ENCODE assay signal across 21 cellular contexts in genomic region chr22:40624770-40625169, GRCh38. TPM values are rescaled to one million over a fixed set of nuclear protein-coding genes. Genes with fewer than 3 reads are reported as not detected.
A peak's percentile ranks its signal among the peaks of the same experiment; 100 is the strongest.
DNase-seq lines count a peak whose midpoint lies in the region; ATAC-seq and TF ChIP-seq lines count a peak whose summit lies in the region.
"Had no signal": no experiment of that assay in that cellular context is flagged by ENCODE, and none has a peak within 500 bp of the region (broad histone marks: within the 10 kb centered on the region; RNA-seq: fewer than 3 reads in every experiment).

No MANE protein-coding gene starts in this region.

- intact Hi-C loops in Caco-2 (cut with micrococcal nuclease; ENCODE audit: unreplicated experiment), result no loop called here

- no peak overlapping the region for H3K27ac ChIP-seq in tibial nerve
- H3K27ac ChIP-seq: BLaER1 treated with 17β-estradiol and CSF1 and Interleukin-3, amounts not matched to agents 10 nM and 100 nM had no signal

- peak; percentile 55 for ATAC-seq in activated T-helper 17 cell treated with anti-CD3 and anti-CD28 coated beads, Interleukin-2, amount 50 U/mL, for 72 hours (replicated peaks)
- ATAC-seq: Panc1, Right ventricle myocardium inferior had no signal

- no peaks in the 10 kb centered on the region for H3K27me3 ChIP-seq in tibial nerve
- no peaks in the 10 kb centered on the region for H3K27me3 ChIP-seq in Caco-2 (replicated peaks; ENCODE audit: control insufficient read depth, insufficient read depth, low read length)
- H3K27me3 ChIP-seq: BLaER1 treated with 17β-estradiol and CSF1 and Interleukin-3, amounts not matched to agents 10 nM and 100 nM had no signal

- BruUV-seq in Caco-2 (replicated peaks; lab: Mats Ljungman, UMichigan), result no TSS peak

- no peak for TF ChIP-seq EP300 in tibial nerve (IDR thresholded peaks at IDR 0.05)

- H3K4me1 ChIP-seq in tibial nerve (peaks cover 0 to 30% (median 6%) of the 10 kb centered on the region in 4 donors), Caco-2 (no peaks in the 10 kb centered on the region)

- H3K9me3 ChIP-seq in tibial nerve (peaks cover 0 to 15% (median 3%) of the 10 kb centered on the region in 4 donors), Caco-2 (peaks cover 12% of the 10 kb centered on the region)

- peaks cover 12% of the 10 kb centered on the region for H3K9me3 Mint-ChIP-seq in activated naive CD8-positive, alpha-beta T cell (ENCODE audit: low read depth)
- H3K9me3 Mint-ChIP-seq in activated naive CD8-positive, alpha-beta T cell treated with anti-CD3 and anti-CD28 coated beads for 36 hours, result peaks cover 15% of the 10 kb centered on the region
- H3K9me3 Mint-ChIP-seq in activated T-helper 17 cell treated with anti-CD3 and anti-CD28 coated beads, Interleukin-2, amount 50 U/mL, for 72 hours, result peaks cover 4% of the 10 kb centered on the region
- H3K9me3 Mint-ChIP-seq in progenitor cell of endocrine pancreas (ENCODE audit: low read depth), result peaks cover 20% of the 10 kb centered on the region
- H3K9me3 Mint-ChIP-seq in Caco-2 (ENCODE audit: unreplicated experiment), result peaks cover 30% of the 10 kb centered on the region

- H3K4me1 Mint-ChIP-seq in activated naive CD8-positive, alpha-beta T cell (ENCODE audit: low read depth), result peaks cover 34% of the 10 kb centered on the region
- H3K4me1 Mint-ChIP-seq in activated naive CD8-positive, alpha-beta T cell treated with anti-CD3 and anti-CD28 coated beads for 36 hours, result peaks cover 30% of the 10 kb centered on the region
- peaks cover 23% of the 10 kb centered on the region for H3K4me1 Mint-ChIP-seq in activated T-helper 17 cell treated with anti-CD3 and anti-CD28 coated beads, Interleukin-2, amount 50 U/mL, for 72 hours
- peaks cover 3% of the 10 kb centered on the region for H3K4me1 Mint-ChIP-seq in progenitor cell of endocrine pancreas (ENCODE audit: low read depth)
- no peaks in the 10 kb centered on the region for H3K4me1 Mint-ChIP-seq in Caco-2 (ENCODE audit: low read depth, unreplicated experiment)

- no peak overlapping the region for H3K4me3 Mint-ChIP-seq in activated naive CD8-positive, alpha-beta T cell
- H3K4me3 Mint-ChIP-seq in activated naive CD8-positive, alpha-beta T cell treated with anti-CD3 and anti-CD28 coated beads for 36 hours, result no peak overlapping the region
- no peak overlapping the region for H3K4me3 Mint-ChIP-seq in activated T-helper 17 cell treated with anti-CD3 and anti-CD28 coated beads, Interleukin-2, amount 50 U/mL, for 72 hours
- H3K4me3 Mint-ChIP-seq in progenitor cell of endocrine pancreas (ENCODE audit: low read depth) (no peak overlapping the region), Caco-2 (ENCODE audit: unreplicated experiment) (no peak overlapping the region)
- H3K4me3 Mint-ChIP-seq: CD8-positive, alpha-beta memory T cell; H9 had no signal

- WGBS in tibial nerve, 2 donors, result 88 to 96% methylated on average over 1 of the region's 1 CpG

- no peaks in the 10 kb centered on the region for H3K27me3 Mint-ChIP-seq in activated naive CD8-positive, alpha-beta T cell
- H3K27me3 Mint-ChIP-seq in activated naive CD8-positive, alpha-beta T cell treated with anti-CD3 and anti-CD28 coated beads for 36 hours, result no peaks in the 10 kb centered on the region
- no peaks in the 10 kb centered on the region for H3K27me3 Mint-ChIP-seq in activated T-helper 17 cell treated with anti-CD3 and anti-CD28 coated beads, Interleukin-2, amount 50 U/mL, for 72 hours
- H3K27me3 Mint-ChIP-seq in progenitor cell of endocrine pancreas, result no peaks in the 10 kb centered on the region
- no peaks in the 10 kb centered on the region for H3K27me3 Mint-ChIP-seq in Caco-2 (ENCODE audit: insufficient read depth, unreplicated experiment)
- H3K27me3 Mint-ChIP-seq: CD8-positive, alpha-beta memory T cell had no signal

- no peak for DNase-seq in activated naive CD8-positive, alpha-beta T cell treated with anti-CD3 and anti-CD28 coated beads for 36 hours
- DNase-seq in ELR (ENCODE audit: low read depth) (peak; percentile 21), progenitor cell of endocrine pancreas (ENCODE audit: low spot score, unreplicated experiment) (no peak), tibial nerve (ENCODE audit: low spot score in 2 of 2) (no peak), Caco-2 (no peak), NCI-H2081 treated with DMSO at 0.1 percent for 48 hours (lab: John Stamatoyannopoulos, UW) (no peak)
- DNase-seq: CD8-positive, alpha-beta memory T cell; DMS79; H9; NCI-H1417 treated with DMSO at 0.1 percent for 48 hours; NCI-H187 treated with DMSO at 0.1 percent for 48 hours; NCI-H345; NCI-H526 had no signal

- no peak overlapping the region for H3K4me3 ChIP-seq in tibial nerve
- H3K4me3 ChIP-seq in Caco-2 (ENCODE audit: low read depth, low read length), result no peak overlapping the region
- H3K4me3 ChIP-seq: BLaER1 treated with 17β-estradiol and CSF1 and Interleukin-3, amounts not matched to agents 10 nM and 100 nM had no signal

- CTCF ChIA-PET in Caco-2 (lab: Charles Lee), result interaction anchor here (0.7 kb wide), 1 partner anchor 100 kb away, joined by 4 read pairs; no protein-coding TSS in a partner anchor

- POLR2A ChIA-PET in Caco-2 (lab: Charles Lee), result interaction anchor here (0.6 kb wide), 2 partner anchors 10 to 12 kb away, joined by 4 read pairs; no protein-coding TSS in a partner anchor

- no peak for TF ChIP-seq POLR2A in tibial nerve (IDR thresholded peaks at IDR 0.05)

- H3K36me3 Mint-ChIP-seq in activated naive CD8-positive, alpha-beta T cell, result peaks cover 14% of the 10 kb centered on the region
- peaks cover 22% of the 10 kb centered on the region for H3K36me3 Mint-ChIP-seq in activated naive CD8-positive, alpha-beta T cell treated with anti-CD3 and anti-CD28 coated beads for 36 hours
- H3K36me3 Mint-ChIP-seq in activated T-helper 17 cell treated with anti-CD3 and anti-CD28 coated beads, Interleukin-2, amount 50 U/mL, for 72 hours (ENCODE audit: low read depth), result no peaks in the 10 kb centered on the region
- H3K36me3 Mint-ChIP-seq in progenitor cell of endocrine pancreas (ENCODE audit: insufficient read depth) (peaks cover 20% of the 10 kb centered on the region), Caco-2 (ENCODE audit: insufficient read depth, unreplicated experiment) (peaks cover 7% of the 10 kb centered on the region)

- TF ChIP-seq CTCF in progenitor cell of endocrine pancreas (IDR thresholded peaks at IDR 0.05; ENCODE audit: unreplicated experiment) (no peak), tibial nerve (IDR thresholded peaks at IDR 0.05) (no peak), Caco-2 (IDR thresholded peaks at IDR 0.05; ENCODE audit: insufficient read depth in 1 of 2, low read depth in 1 of 2, low read length in 1 of 2, severe bottlenecking in 1 of 2, unreplicated experiment in 1 of 2) (no peak)

- H3K27ac Mint-ChIP-seq in activated naive CD8-positive, alpha-beta T cell, result peak overlapping the region; percentile 3
- H3K27ac Mint-ChIP-seq in activated naive CD8-positive, alpha-beta T cell treated with anti-CD3 and anti-CD28 coated beads for 36 hours, result no peak overlapping the region
- peak overlapping the region; percentile 75 for H3K27ac Mint-ChIP-seq in activated T-helper 17 cell treated with anti-CD3 and anti-CD28 coated beads, Interleukin-2, amount 50 U/mL, for 72 hours
- H3K27ac Mint-ChIP-seq in progenitor cell of endocrine pancreas (peak overlapping the region; percentile 80), Caco-2 (ENCODE audit: unreplicated experiment) (no peak overlapping the region)
- H3K27ac Mint-ChIP-seq: CD8-positive, alpha-beta memory T cell; H9 had no signal

- peaks cover 0 to 17% (median 0%) of the 10 kb centered on the region in 3 donors for H3K36me3 ChIP-seq in tibial nerve
- no peaks in the 10 kb centered on the region; the same call in 1 of the 2 replicates for H3K36me3 ChIP-seq in Caco-2 (ENCODE audit: control insufficient read depth, insufficient read depth, low read length)

RNA-seq across cellular contexts. Expression of gene MRTFA, which starts 11.7 kb away (rescaled TPM):
- 10 to 100 TPM; 35.3 to 37.6 TPM for total RNA-seq in activated naive CD8-positive, alpha-beta T cell treated with anti-CD3 and anti-CD28 coated beads for 36 hours
- total RNA-seq in activated T-helper 17 cell treated with anti-CD3 and anti-CD28 coated beads, Interleukin-2, amount 50 U/mL, for 72 hours, result 10 to 100 TPM; 38.5 to 57.4 TPM
- 54.4 and 61.9 TPM in 2 replicates for total RNA-seq in progenitor cell of endocrine pancreas
- 100 to 1,000 TPM in 2 of 4 donors, 10 to 100 TPM in 2; 69.7 to 119 (median 104) TPM for total RNA-seq in tibial nerve
- 38.7 and 44.8 TPM in 2 replicates for total RNA-seq in Caco-2 (2022)

RNA-seq across cellular contexts. Expression of gene MCHR1, which starts 54.5 kb away (rescaled TPM):
- total RNA-seq in activated naive CD8-positive, alpha-beta T cell treated with anti-CD3 and anti-CD28 coated beads for 36 hours, result not detected
- total RNA-seq in activated T-helper 17 cell treated with anti-CD3 and anti-CD28 coated beads, Interleukin-2, amount 50 U/mL, for 72 hours, result not detected
- total RNA-seq in progenitor cell of endocrine pancreas (0.19 and 0.38 TPM in 2 replicates), tibial nerve (1 to 10 TPM in 1 of 4 donors, under 1 TPM in 1, not detected in 2; 0.39 to 1.0 TPM), Caco-2 (2022) (not detected in 2 replicates)
- total RNA-seq: A673; CD8-positive, alpha-beta memory T cell; HT-29; SK-MEL-5 had no signal

Comparison
In these comparisons a context has a peak if more than half of its experiments do, and no peak if none do; other contexts are left out.
1. H3K27ac Mint-ChIP-seq: peak in activated naive CD8-positive, alpha-beta T cell (single experiment), activated T-helper 17 cell treated with anti-CD3 and anti-CD28 coated beads, Interleukin-2, amount 50 U/mL, for 72 hours (single experiment) and progenitor cell of endocrine pancreas (single experiment); none in activated naive CD8-positive, alpha-beta T cell treated with anti-CD3 and anti-CD28 coated beads for 36 hours (single experiment) and Caco-2 (single experiment).